8 cellular contexts compared by ENCODE assay signal in the genomic region with DNA sequence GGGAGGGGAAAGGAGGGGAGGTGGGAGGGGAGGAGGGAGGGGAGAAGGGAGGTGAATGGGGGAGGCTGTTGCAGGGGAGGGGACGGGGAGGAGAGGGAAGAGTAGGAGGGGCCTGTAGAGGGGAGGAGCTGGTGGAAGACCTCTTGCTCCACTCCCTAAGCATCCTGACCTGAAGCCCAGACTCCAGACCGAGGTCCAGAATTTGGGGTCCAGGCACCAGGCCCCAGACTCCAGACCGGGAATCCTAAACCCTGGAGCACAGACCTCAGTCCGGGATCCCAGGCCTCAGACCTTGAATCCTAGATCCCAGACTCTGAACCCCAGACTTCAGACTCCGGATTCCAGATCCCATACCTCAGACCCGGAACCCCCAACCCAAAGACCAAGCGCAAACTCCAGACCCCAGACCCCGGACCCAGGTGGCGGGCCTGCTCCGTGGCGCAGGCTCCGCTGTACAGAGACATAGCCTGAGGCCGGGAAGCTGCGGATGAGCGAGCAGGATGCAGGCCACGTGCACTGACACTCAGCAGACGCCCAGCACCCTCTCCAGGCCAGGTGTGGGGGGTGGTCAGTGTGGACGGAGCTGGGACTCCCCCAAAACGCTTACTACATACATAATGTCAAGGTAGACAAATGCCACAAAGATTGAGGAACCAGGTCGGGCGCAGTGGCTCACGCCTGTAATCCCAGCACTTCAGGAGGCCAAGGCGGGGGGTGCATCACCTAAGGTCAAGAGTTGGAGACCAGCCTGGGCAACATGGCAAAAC. TPM values are rescaled to one million over a fixed set of nuclear protein-coding genes. Genes with fewer than 3 reads are reported as not detected.
A peak's percentile ranks its signal among the peaks of the same experiment; 100 is the strongest.
DNase-seq lines count a peak whose midpoint lies in the region; ATAC-seq and TF ChIP-seq lines count a peak whose summit lies in the region.

No MANE protein-coding gene starts in this region.

- DNase-seq in COR-L47 (lab: John Stamatoyannopoulos, UW): peak; percentile 41
- DNase-seq in OCI-M1 (lab: John Stamatoyannopoulos, UW): peak; percentile 60
- DNase-seq in activated naive CD4-positive, alpha-beta T cell treated with anti-CD3 and anti-CD28 coated beads, Interleukin-2, amount 50 U/mL, for 16 hours: peak; percentile 57
- DNase-seq in occipital lobe (lab: John Stamatoyannopoulos, UW): peak; percentile 57
- peak; percentile 87 to 88 for DNase-seq in aorta

- H3K9ac ChIP-seq in HUES64 (ENCODE audit: low read depth, low read length): no peak overlapping the region

- TF ChIP-seq CTCF in gastroesophageal sphincter (IDR thresholded peaks at IDR 0.05): no peak

- WGBS in HUES64: 87% methylated on average over 22 of the region's 23 CpGs
- WGBS in gastroesophageal sphincter (ENCODE audit: low coverage in 1 of 2), 2 donors: 29 to 50% methylated on average over 2 to 4 of the region's 23 CpGs
- WGBS in aorta, 2 donors: 71 to 74% methylated on average over 23 of the region's 23 CpGs

- H3K27me3 ChIP-seq in HUES64 (ENCODE audit: insufficient read depth, low read length) (no peaks in the 10 kb centered on the region), gastroesophageal sphincter (no peaks in the 10 kb centered on the region), aorta (ENCODE audit: control insufficient read depth in 1 of 2, insufficient read depth in 2 of 2, low read length in 1 of 2) (no peaks in the 10 kb centered on the region)

- no peak overlapping the region for H3K27ac ChIP-seq in HUES64 (ENCODE audit: low read depth, low read length)
- peak overlapping the region; percentile 3 to 86 (median 81) for H3K27ac ChIP-seq in gastroesophageal sphincter
- peak overlapping the region in 1 of 2 donors; percentile 15 for H3K27ac ChIP-seq in aorta (ENCODE audit: low read depth in 1 of 2, low read length in 2 of 2)

- TF ChIP-seq EP300 in gastroesophageal sphincter (IDR thresholded peaks at IDR 0.05): no peak

- intact Hi-C loops in aorta (cut with DNase I): no loop called here

- no peaks in the 10 kb centered on the region for H3K36me3 ChIP-seq in HUES64 (ENCODE audit: insufficient read depth, low read length)
- H3K36me3 ChIP-seq in gastroesophageal sphincter: peaks cover 0 to 13% of the 10 kb centered on the region in 2 donors
- H3K36me3 ChIP-seq in aorta (ENCODE audit: control insufficient read depth in 1 of 2, insufficient read depth in 2 of 2, low read length in 1 of 2): no peaks in the 10 kb centered on the region

- peak; percentile 91 for ATAC-seq in gastroesophageal sphincter
- ATAC-seq in aorta (ENCODE audit: low FRiP score): peak; percentile 89
- no peak for ATAC-seq in HG03139 (IDR thresholded peaks at IDR 0.05; ENCODE audit: unreplicated experiment)

- H3K9me3 ChIP-seq in HUES64 (ENCODE audit: insufficient read depth, low read depth, low read length) (no peaks in the 10 kb centered on the region), gastroesophageal sphincter (no peaks in the 10 kb centered on the region), aorta (ENCODE audit: control insufficient read depth, low read length) (no peaks in the 10 kb centered on the region)

- TF ChIP-seq POLR2A in gastroesophageal sphincter (IDR thresholded peaks at IDR 0.05): no peak

- H3K4me3 ChIP-seq in HUES64 (ENCODE audit: low read length) (peak overlapping the region; percentile 45), gastroesophageal sphincter (peak overlapping the region in 1 of 2 donors; percentile 79), aorta (ENCODE audit: low read length in 2 of 2) (no peak overlapping the region)

- H3K4me1 ChIP-seq in HUES64 (ENCODE audit: insufficient read depth, low read length) (no peaks in the 10 kb centered on the region), gastroesophageal sphincter (peaks cover 0 to 48% (median 23%) of the 10 kb centered on the region in 3 donors), aorta (ENCODE audit: control insufficient read depth in 1 of 2, insufficient read depth in 2 of 2, low read length in 2 of 2) (no peaks in the 10 kb centered on the region)

RNA-seq across cellular contexts. Expression of a gene that starts 0.7 kb away (rescaled TPM):
- 70.5 TPM for polyA plus RNA-seq in HUES64 (2013, experiment 1 of 2)
- 86.5 TPM for polyA plus RNA-seq in HUES64 (2013, experiment 2 of 2)
- 100 to 1,000 TPM in 1 of 4 donors, 10 to 100 TPM in 3; 44.0 to 125 (median 59.9) TPM for total RNA-seq in gastroesophageal sphincter
- total RNA-seq in occipital lobe: 49.1 TPM
- total RNA-seq in aorta: 10 to 100 TPM; 46.2 to 62.7 TPM
- 10 to 100 TPM; 27.5 to 56.7 TPM for polyA plus RNA-seq in aorta

RNA-seq across cellular contexts. Expression of a gene that starts 34.8 kb away (rescaled TPM):
- 70.9 TPM for polyA plus RNA-seq in HUES64 (2013, experiment 1 of 2)
- polyA plus RNA-seq in HUES64 (2013, experiment 2 of 2): 75.5 TPM
- total RNA-seq in gastroesophageal sphincter (100 to 1,000 TPM in 3 of 4 donors, 10 to 100 TPM in 1; 98.4 to 195 (median 173) TPM), occipital lobe (16.8 TPM), aorta (100 to 1,000 TPM in 1 of 2 donors, 10 to 100 TPM in 1; 93.0 to 103 TPM)
- 10 to 100 TPM; 49.3 to 68.1 TPM for polyA plus RNA-seq in aorta
